Comparison of ENCODE assay signal across 1 cellular context in the genomic region with DNA sequence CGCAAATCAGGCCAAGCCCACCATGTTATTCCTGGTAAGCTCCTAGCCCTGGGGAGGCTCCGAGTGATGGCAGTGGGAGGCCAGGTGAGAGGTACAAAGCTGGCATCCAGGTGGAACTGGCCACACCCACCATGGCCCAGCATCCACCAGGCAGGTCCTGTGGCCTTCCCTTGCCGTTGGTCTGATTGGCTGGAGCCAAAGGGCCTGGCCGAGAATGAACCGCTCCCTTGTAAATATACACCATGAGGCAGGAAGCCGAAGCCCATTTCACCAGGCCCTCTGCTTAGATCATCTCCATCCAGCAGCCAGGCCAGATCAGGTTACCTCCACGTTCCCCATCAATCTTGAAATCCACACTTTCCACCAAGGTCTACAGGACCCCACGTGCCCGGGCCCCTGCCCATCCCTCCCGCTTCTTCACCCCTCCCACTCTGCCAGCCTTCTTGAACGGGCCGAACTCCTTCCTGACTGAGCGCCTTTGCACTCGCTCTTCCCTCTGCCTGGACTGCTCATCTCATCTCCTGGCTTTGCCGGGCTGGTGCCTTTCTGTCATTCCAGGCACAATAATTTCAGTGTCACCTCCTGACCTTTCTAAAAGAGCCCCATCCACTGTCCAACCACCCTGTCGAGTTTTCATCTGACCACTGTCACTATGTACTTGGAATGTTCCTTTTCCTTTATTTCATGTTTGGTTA.
A peak's percentile ranks its signal among the peaks of the same experiment; 100 is the strongest.
TF ChIP-seq lines count a peak whose summit lies in the region.

No MANE protein-coding gene starts in this region.

TF ChIP-seq in WTC11, 78 proteins besides CTCF, POLR2A, EP300 and RAD21 (continued from another document):
- TF ChIP-seq, protein P1, sequence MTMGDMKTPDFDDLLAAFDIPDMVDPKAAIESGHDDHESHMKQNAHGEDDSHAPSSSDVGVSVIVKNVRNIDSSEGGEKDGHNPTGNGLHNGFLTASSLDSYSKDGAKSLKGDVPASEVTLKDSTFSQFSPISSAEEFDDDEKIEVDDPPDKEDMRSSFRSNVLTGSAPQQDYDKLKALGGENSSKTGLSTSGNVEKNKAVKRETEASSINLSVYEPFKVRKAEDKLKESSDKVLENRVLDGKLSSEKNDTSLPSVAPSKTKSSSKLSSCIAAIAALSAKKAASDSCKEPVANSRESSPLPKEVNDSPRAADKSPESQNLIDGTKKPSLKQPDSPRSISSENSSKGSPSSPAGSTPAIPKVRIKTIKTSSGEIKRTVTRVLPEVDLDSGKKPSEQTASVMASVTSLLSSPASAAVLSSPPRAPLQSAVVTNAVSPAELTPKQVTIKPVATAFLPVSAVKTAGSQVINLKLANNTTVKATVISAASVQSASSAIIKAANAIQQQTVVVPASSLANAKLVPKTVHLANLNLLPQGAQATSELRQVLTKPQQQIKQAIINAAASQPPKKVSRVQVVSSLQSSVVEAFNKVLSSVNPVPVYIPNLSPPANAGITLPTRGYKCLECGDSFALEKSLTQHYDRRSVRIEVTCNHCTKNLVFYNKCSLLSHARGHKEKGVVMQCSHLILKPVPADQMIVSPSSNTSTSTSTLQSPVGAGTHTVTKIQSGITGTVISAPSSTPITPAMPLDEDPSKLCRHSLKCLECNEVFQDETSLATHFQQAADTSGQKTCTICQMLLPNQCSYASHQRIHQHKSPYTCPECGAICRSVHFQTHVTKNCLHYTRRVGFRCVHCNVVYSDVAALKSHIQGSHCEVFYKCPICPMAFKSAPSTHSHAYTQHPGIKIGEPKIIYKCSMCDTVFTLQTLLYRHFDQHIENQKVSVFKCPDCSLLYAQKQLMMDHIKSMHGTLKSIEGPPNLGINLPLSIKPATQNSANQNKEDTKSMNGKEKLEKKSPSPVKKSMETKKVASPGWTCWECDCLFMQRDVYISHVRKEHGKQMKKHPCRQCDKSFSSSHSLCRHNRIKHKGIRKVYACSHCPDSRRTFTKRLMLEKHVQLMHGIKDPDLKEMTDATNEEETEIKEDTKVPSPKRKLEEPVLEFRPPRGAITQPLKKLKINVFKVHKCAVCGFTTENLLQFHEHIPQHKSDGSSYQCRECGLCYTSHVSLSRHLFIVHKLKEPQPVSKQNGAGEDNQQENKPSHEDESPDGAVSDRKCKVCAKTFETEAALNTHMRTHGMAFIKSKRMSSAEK (CRISPR knock-in tag; IDR thresholded peaks at IDR 0.05; ENCODE audit: borderline replicate concordance) = peak; percentile 7; the same call in 1 of the 2 replicates
- TF ChIP-seq NFATC4 (CRISPR knock-in tag; IDR thresholded peaks at IDR 0.05) = 0 out of 2 replicates have a peak, but pooled peaks have one; percentile 21
